Comparison of ENCODE assay signal across 9 cellular contexts in genomic region chr12:48296586-48297396, GRCh38. TPM values are rescaled to one million over a fixed set of nuclear protein-coding genes. Genes with fewer than 3 reads are reported as not detected.
DNase-seq lines count a peak whose midpoint lies in the region; ATAC-seq, FAIRE-seq and TF ChIP-seq lines count a peak whose summit lies in the region.
"Had no signal": no experiment of that assay in that cellular context is flagged by ENCODE, and none has a peak within 500 bp of the region (broad histone marks: within the 10 kb centered on the region; RNA-seq: fewer than 3 reads in every experiment).

No MANE protein-coding gene starts in this region.

- H3K27me3 ChIP-seq in CD8-positive, alpha-beta memory T cell (ENCODE audit: insufficient read depth, low read length, poor library complexity, severe bottlenecking), result peaks cover 5% of the 10 kb centered on the region
- H3K27me3 ChIP-seq in colonic mucosa, result no peaks in the 10 kb centered on the region
- H3K27me3 ChIP-seq in keratinocyte (ENCODE audit: control insufficient read depth, extremely low read depth, insufficient read depth, low read length), result no peaks in the 10 kb centered on the region
- no peaks in the 10 kb centered on the region for H3K27me3 ChIP-seq in skeletal muscle tissue (ENCODE audit: control insufficient read depth in 3 of 3, insufficient read depth in 3 of 3, low read length in 3 of 3)

- dilution Hi-C loops in keratinocyte (cut with MboI; ENCODE audit: extremely low pct_ligation_motif_present, low sequenced_read_pairs), result no loop called here

- H3K27ac ChIP-seq in CD8-positive, alpha-beta memory T cell (ENCODE audit: low read depth, low read length), result no peak overlapping the region
- H3K27ac ChIP-seq in colonic mucosa (no peak overlapping the region), keratinocyte (ENCODE audit: control insufficient read depth, insufficient read depth, low read length) (no peak overlapping the region), skeletal muscle tissue (ENCODE audit: low read depth, low read length) (no peak overlapping the region)
- H3K27ac ChIP-seq: HL-60 had no signal

- no peaks in the 10 kb centered on the region for H3K9me3 Mint-ChIP-seq in CD8-positive, alpha-beta memory T cell

- H3K4me1 ChIP-seq in CD8-positive, alpha-beta memory T cell (ENCODE audit: insufficient read depth, low read length), result no peaks in the 10 kb centered on the region
- H3K4me1 ChIP-seq in colonic mucosa (no peaks in the 10 kb centered on the region), keratinocyte (ENCODE audit: control insufficient read depth, extremely low read depth, insufficient read depth, low read length) (no peaks in the 10 kb centered on the region), skeletal muscle tissue (ENCODE audit: control insufficient read depth in 3 of 3, insufficient read depth in 3 of 3, low read length in 3 of 3) (peaks cover 0 to 8% (median 0%) of the 10 kb centered on the region in 3 donors)

- peak overlapping the region; percentile 58 for H3K4me3 ChIP-seq in CD8-positive, alpha-beta memory T cell (ENCODE audit: low read length)
- H3K4me3 ChIP-seq in colonic mucosa, result peak overlapping the region; percentile 39
- peak overlapping the region; percentile 28 to 59 (median 51) for H3K4me3 ChIP-seq in keratinocyte (ENCODE audit: control insufficient read depth in 2 of 3, extremely low read depth in 1 of 3, insufficient read depth in 2 of 3, low read depth in 1 of 3, low read length in 3 of 3)
- peak overlapping the region; percentile 81 to 83 (median 82) for H3K4me3 ChIP-seq in skeletal muscle tissue (ENCODE audit: low read length in 3 of 3)

- H3K36me3 ChIP-seq in CD8-positive, alpha-beta memory T cell (ENCODE audit: insufficient read depth, low read length), result no peaks in the 10 kb centered on the region
- no peaks in the 10 kb centered on the region for H3K36me3 ChIP-seq in colonic mucosa
- no peaks in the 10 kb centered on the region for H3K36me3 ChIP-seq in keratinocyte (ENCODE audit: control insufficient read depth in 2 of 2, extremely low read depth in 1 of 2, insufficient read depth in 2 of 2, low read length in 2 of 2)
- no peaks in the 10 kb centered on the region for H3K36me3 ChIP-seq in skeletal muscle tissue (ENCODE audit: control insufficient read depth in 3 of 3, insufficient read depth in 3 of 3, low read length in 3 of 3)

- intact Hi-C loops in colonic mucosa (cut with DNase I), result no loop called here

- ATAC-seq in HG03354 (IDR thresholded peaks at IDR 0.05; ENCODE audit: poor library complexity, severe bottlenecking, unreplicated experiment) (peak; percentile 62), GM21576 (IDR thresholded peaks at IDR 0.05; ENCODE audit: unreplicated experiment) (no peak)

- peak overlapping the region; percentile 89 for H2AFZ ChIP-seq in keratinocyte (ENCODE audit: control insufficient read depth, low read length)

- H3K36me3 Mint-ChIP-seq in CD8-positive, alpha-beta memory T cell, result no peaks in the 10 kb centered on the region

- no peaks in the 10 kb centered on the region for H3K79me2 ChIP-seq in keratinocyte (ENCODE audit: control insufficient read depth, insufficient read depth, low read length)

- CTCF ChIA-PET in CD8-positive, alpha-beta memory T cell (lab: Charles Lee), result no interaction called here

- FAIRE-seq in keratinocyte (lab: Jason Lieb, UNC) (peak; percentile 97), GM12892 (lab: Jason Lieb, UNC) (no peak)

- peak in 2 of 5 donors; percentile 36 to 55 for DNase-seq in CD8-positive, alpha-beta memory T cell
- peak; percentile 33 to 36 for DNase-seq in activated CD4-positive, alpha-beta T cell treated with anti-CD3 and anti-CD28 coated beads for 4 hours
- peak; percentile 83 for DNase-seq in colonic mucosa
- peak; percentile 42 for DNase-seq in keratinocyte (ENCODE audit: low read depth, low spot score)
- no peak for DNase-seq in GM12892 (ENCODE audit: insufficient read length)

- no peaks in the 10 kb centered on the region for H3K9me3 ChIP-seq in CD8-positive, alpha-beta memory T cell (ENCODE audit: low read length)
- no peaks in the 10 kb centered on the region for H3K9me3 ChIP-seq in colonic mucosa
- no peaks in the 10 kb centered on the region for H3K9me3 ChIP-seq in keratinocyte (ENCODE audit: control insufficient read depth, low read depth, low read length)
- no peaks in the 10 kb centered on the region for H3K9me3 ChIP-seq in skeletal muscle tissue (ENCODE audit: control insufficient read depth in 3 of 3, low read length in 3 of 3)

- H4K20me1 ChIP-seq in keratinocyte (ENCODE audit: control insufficient read depth, extremely low read depth, insufficient read depth, low read length), result no peaks in the 10 kb centered on the region

- no peaks in the 10 kb centered on the region for H3K9me1 ChIP-seq in keratinocyte (ENCODE audit: control insufficient read depth, extremely low read depth, insufficient read depth, low read length)

- H3K9ac ChIP-seq in colonic mucosa (ENCODE audit: low read depth in 2 of 2, low read length in 2 of 2) (peak overlapping the region; percentile 56 to 65), keratinocyte (ENCODE audit: control insufficient read depth, extremely low read depth, insufficient read depth, low read length) (peak overlapping the region; percentile 16), skeletal muscle tissue (ENCODE audit: low read depth in 1 of 3, low read length in 3 of 3) (peak overlapping the region; percentile 71 to 83 (median 81))

- TF ChIP-seq CTCF in colonic mucosa (IDR thresholded peaks at IDR 0.05) (no peak), keratinocyte (optimal IDR thresholded peaks at IDR 0.05 in 1 of 3, IDR thresholded peaks at IDR 0.05 in 1 of 3, conservative IDR thresholded peaks at IDR 0.05 in 1 of 3; ENCODE audit: extremely low read depth in 1 of 3, insufficient read depth in 2 of 3, low read length in 3 of 3) (no peak)

- no peak for TF ChIP-seq POLR2A in GM12892 (IDR thresholded peaks at IDR 0.05; ENCODE audit: low read depth, low read length)

- peak overlapping the region in 3 of 8 donors; percentile 7 to 49 (median 44) for H3K27ac Mint-ChIP-seq in CD8-positive, alpha-beta memory T cell

- peak overlapping the region; percentile 82 for H3K4me2 ChIP-seq in keratinocyte (ENCODE audit: control insufficient read depth, extremely low read depth, insufficient read depth, low read depth, low read length)

- POLR2A ChIA-PET in CD8-positive, alpha-beta memory T cell (lab: Charles Lee), result no interaction called here

- peak overlapping the region; percentile 59 to 84 (median 74) for H3K4me3 Mint-ChIP-seq in CD8-positive, alpha-beta memory T cell

- H3K27me3 Mint-ChIP-seq in CD8-positive, alpha-beta memory T cell, result peaks cover 4 to 15% of the 10 kb centered on the region in 2 donors

- peaks cover 8 to 11% (median 11%) of the 10 kb centered on the region in 3 donors for H3K4me1 Mint-ChIP-seq in CD8-positive, alpha-beta memory T cell

RNA-seq across cellular contexts. Expression of gene ZNF641, which starts 53.9 kb away (rescaled TPM):
- 10 to 100 TPM; 10.6 to 13.4 TPM for total RNA-seq in CD8-positive, alpha-beta memory T cell
- 16.3 TPM for polyA plus RNA-seq in CD8-positive, alpha-beta memory T cell
- 1 to 10 TPM; 7.4 TPM for total RNA-seq in colonic mucosa
- polyA plus RNA-seq in keratinocyte, result 4.1 to 6.4 TPM (median 4.5 TPM) in 3 replicates
- 2.2 TPM for polyA plus RNA-seq in keratinocyte (2011; ENCODE audit: low read depth)
- polyA plus RNA-seq in keratinocyte (2011; cell fraction: cytosol; rRNA removed), result 3.2 and 3.5 TPM in 2 replicates
- 8.4 and 9.6 TPM in 2 replicates for polyA plus RNA-seq in keratinocyte (2011; cell fraction: nucleus; rRNA removed)
- polyA plus RNA-seq in keratinocyte (2012; ENCODE audit: low replicate concordance), result 1.5 and 4.1 TPM in 2 replicates
- 4.1 to 8.1 TPM (median 7.9 TPM) in 3 replicates for polyA minus RNA-seq in keratinocyte
- 2.9 TPM for polyA minus RNA-seq in keratinocyte (2011; cell fraction: cytosol; rRNA and poly(A)+ RNA removed)
- 3.5 and 4.3 TPM in 2 replicates for polyA minus RNA-seq in keratinocyte (2011; cell fraction: nucleus; rRNA and poly(A)+ RNA removed)
- 16.7 TPM for total RNA-seq in skeletal muscle tissue
- polyA plus RNA-seq in GM12892 (2012; ENCODE audit: missing spikeins), result 2.9 TPM

Comparison
In these comparisons a context has a peak if more than half of its experiments do, and no peak if none do; other contexts are left out.
1. H3K9ac ChIP-seq: peak in every context shown above with its lines; median percentile 81 in skeletal muscle tissue; 60 in colonic mucosa; 16 in keratinocyte.